8 cellular contexts compared by ENCODE assay signal in the genomic region with DNA sequence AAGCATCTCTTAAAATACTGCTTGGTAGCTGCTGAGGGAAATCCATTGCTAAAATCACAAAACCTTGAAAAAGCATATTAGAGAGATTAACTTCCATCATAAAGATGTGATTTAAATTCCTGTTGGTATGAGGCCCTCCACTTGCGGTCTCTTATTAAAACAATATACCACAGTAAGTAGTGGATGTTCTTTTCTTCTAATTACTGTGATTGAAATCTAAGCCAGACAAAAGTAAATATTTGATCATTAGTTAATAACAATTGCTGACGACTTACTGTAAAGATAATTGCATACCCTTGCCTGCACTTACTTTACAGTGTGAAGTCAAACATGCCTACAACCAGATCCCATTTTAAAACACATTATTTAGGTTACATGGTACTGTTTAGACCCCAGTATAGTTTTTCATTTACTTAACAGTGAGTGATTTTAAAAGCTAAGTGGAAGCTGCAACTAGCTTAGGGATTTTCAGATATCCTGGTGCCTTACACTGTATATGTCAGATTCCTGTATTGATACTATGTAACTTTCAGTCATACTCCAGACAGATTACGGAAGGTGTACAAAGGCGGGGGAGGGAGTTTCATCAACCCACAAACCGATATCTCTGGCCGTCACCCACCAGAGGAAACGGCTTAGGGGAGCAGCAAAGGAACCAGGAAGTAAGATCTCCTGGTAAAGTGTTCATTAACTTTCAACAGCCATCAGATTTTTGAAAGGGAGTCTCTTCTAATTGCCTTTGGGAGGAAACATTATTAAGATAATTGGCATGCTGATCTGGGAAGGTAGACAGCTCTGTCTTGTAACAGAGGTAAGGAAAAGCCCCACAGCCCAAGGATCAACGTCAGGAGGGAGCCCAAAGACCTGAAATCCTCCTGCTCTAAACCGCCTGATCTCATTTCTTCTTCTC. TPM values are rescaled to one million over a fixed set of nuclear protein-coding genes. Genes with fewer than 3 reads are reported as not detected.
DNase-seq lines count a peak whose midpoint lies in the region; TF ChIP-seq lines count a peak whose summit lies in the region.

No MANE protein-coding gene starts in this region.

- H3K9me3 ChIP-seq in hepatocyte (ENCODE audit: low read depth) (no peaks in the 10 kb centered on the region), smooth muscle cell (replicated peaks; ENCODE audit: low read depth) (no peaks in the 10 kb centered on the region)

- H2AFZ ChIP-seq in hepatocyte, result peak overlapping the region; percentile 67
- peak overlapping the region; percentile 80 for H2AFZ ChIP-seq in smooth muscle cell (ENCODE audit: low read depth)

- peak overlapping the region; percentile 93 for H3K27ac ChIP-seq in hepatocyte
- peak overlapping the region; percentile 83 for H3K27ac ChIP-seq in smooth muscle cell (ENCODE audit: low read depth)

- H3K27me3 ChIP-seq in hepatocyte (no peaks in the 10 kb centered on the region), smooth muscle cell (ENCODE audit: low read depth) (no peaks in the 10 kb centered on the region)

- H3K4me3 ChIP-seq in hepatocyte (peak overlapping the region; percentile 92), smooth muscle cell (peak overlapping the region; percentile 96)

- TF ChIP-seq CTCF in hepatocyte (IDR thresholded peaks at IDR 0.05; ENCODE audit: poor library complexity) (no peak), smooth muscle cell (IDR thresholded peaks at IDR 0.05; ENCODE audit: borderline replicate concordance, insufficient read depth, poor library complexity, severe bottlenecking) (no peak)

- H4K20me1 ChIP-seq in hepatocyte (ENCODE audit: insufficient read depth, poor library complexity, severe bottlenecking), result no peaks in the 10 kb centered on the region
- no peaks in the 10 kb centered on the region for H4K20me1 ChIP-seq in smooth muscle cell (ENCODE audit: low read depth)

- DNase-seq in GDM1 (lab: John Stamatoyannopoulos, UW) (peak; percentile 15), KG1 (lab: John Stamatoyannopoulos, UW) (peak; percentile 40), hepatocyte (ENCODE audit: low spot score) (no peak), smooth muscle cell (lab: John Stamatoyannopoulos, UW; ENCODE audit: unreplicated experiment) (no peak), NCI-H1436 treated with DMSO at 0.1 percent for 48 hours (lab: John Stamatoyannopoulos, UW) (no peak), T1000 (lab: John Stamatoyannopoulos, UW) (no peak), SK-N-DZ (ENCODE audit: low spot score) (no peak)
- DNase-seq in activated T-cell treated with anti-CD3 and anti-CD28 coated beads, Interleukin-2, amount 50 U/mL, for 48 hours, result peak; percentile 37 to 44

- H3K9me2 ChIP-seq in hepatocyte (replicated peaks; ENCODE audit: insufficient read depth), result no peaks in the 10 kb centered on the region

- H3F3A ChIP-seq in smooth muscle cell (ENCODE audit: low read depth), result peaks cover 10% of the 10 kb centered on the region

- H3K79me2 ChIP-seq in hepatocyte (peaks cover 59% of the 10 kb centered on the region), smooth muscle cell (ENCODE audit: low read depth) (peaks cover 58% of the 10 kb centered on the region)

- 8% methylated on average over 9 of the region's 9 CpGs for WGBS in hepatocyte (ENCODE audit: low lambda C conversion rate, missing lambda C conversion rate)
- WGBS in smooth muscle cell (ENCODE audit: low lambda C conversion rate), result 2% methylated on average over 9 of the region's 9 CpGs

- H3K4me2 ChIP-seq in hepatocyte (peak overlapping the region; percentile 99), smooth muscle cell (peak overlapping the region; percentile 99)

- H3K9ac ChIP-seq in smooth muscle cell (ENCODE audit: low read depth), result peak overlapping the region; percentile 76

- H3K36me3 ChIP-seq in hepatocyte (replicated peaks; ENCODE audit: insufficient read depth, low read depth) (no peaks in the 10 kb centered on the region), smooth muscle cell (ENCODE audit: low read depth) (peaks cover 8% of the 10 kb centered on the region)

- H3K4me1 ChIP-seq in hepatocyte (ENCODE audit: insufficient read depth) (peaks cover 19% of the 10 kb centered on the region), smooth muscle cell (ENCODE audit: low read depth) (peaks cover 17% of the 10 kb centered on the region)

RNA-seq across cellular contexts. Expression of a gene that starts 1.0 kb away (rescaled TPM):
- total RNA-seq in hepatocyte (44.5 and 46.9 TPM in 2 replicates), smooth muscle cell (74.8 and 83.7 TPM in 2 replicates)
- polyA plus RNA-seq in hepatocyte (32.2 and 35.3 TPM in 2 replicates), smooth muscle cell (61.9 and 80.4 TPM in 2 replicates)
- 32.4 and 36.6 TPM in 2 replicates for polyA plus RNA-seq in SK-N-DZ (2014; cell fraction: cytosol; rRNA removed)
- 28.2 and 32.6 TPM in 2 replicates for polyA plus RNA-seq in SK-N-DZ (2014; cell fraction: nucleus; rRNA removed)

Comparison
In these comparisons a context has a peak if more than half of its experiments do, and no peak if none do; other contexts are left out.
1. DNase-seq: peak in GDM1 (single experiment), KG1 (single experiment) and activated T-cell treated with anti-CD3 and anti-CD28 coated beads, Interleukin-2, amount 50 U/mL, for 48 hours (2 of 2); none in hepatocyte (single experiment), smooth muscle cell (single experiment), NCI-H1436 treated with DMSO at 0.1 percent for 48 hours (single experiment), T1000 (single experiment) and SK-N-DZ (single experiment).